In genomic region chr10:58993480-58994221, GRCh38 we compare ENCODE assay signal across 13 cellular contexts.
DNase-seq lines count a peak whose midpoint lies in the region; ATAC-seq, FAIRE-seq and TF ChIP-seq lines count a peak whose summit lies in the region.
"Had no signal": no experiment of that assay in that cellular context is flagged by ENCODE, and none has a peak within 500 bp of the region (broad histone marks: within the 10 kb centered on the region; RNA-seq: fewer than 3 reads in every experiment).

No MANE protein-coding gene starts in this region.

- H3K4me3 ChIP-seq in astrocyte (ENCODE audit: insufficient read depth, low read depth, low read length): no peak overlapping the region
- H3K4me3 ChIP-seq: lung had no signal

- FAIRE-seq in astrocyte (lab: Jason Lieb, UNC) (peak; percentile 5), D721Med (lab: Jason Lieb, UNC) (no peak)

- no peaks in the 10 kb centered on the region for H3K79me2 ChIP-seq in astrocyte (ENCODE audit: insufficient read depth, low read length)

- no peak for TF ChIP-seq CTCF in astrocyte (IDR thresholded peaks at IDR 0.05; ENCODE audit: insufficient read depth, low read depth, low read length)
- TF ChIP-seq CTCF in D721Med (IDR thresholded peaks at IDR 0.05; ENCODE audit: insufficient read depth, missing control alignments): no peak

- no peak overlapping the region for H3K27ac ChIP-seq in astrocyte (ENCODE audit: low read depth, low read length)
- H3K27ac ChIP-seq in temporal lobe (ENCODE audit: low read depth, low read length): peak overlapping the region; percentile 99

- ATAC-seq in GM18873 (IDR thresholded peaks at IDR 0.05; ENCODE audit: low FRiP score, unreplicated experiment): peak; percentile 76
- peak; percentile 81 for ATAC-seq in HG02763 (IDR thresholded peaks at IDR 0.05; ENCODE audit: unreplicated experiment)
- ATAC-seq: HCT116, SK-N-SH treated with all-trans-retinoic acid at 6 μM for 48 hours had no signal

- H3K36me3 ChIP-seq in astrocyte (ENCODE audit: insufficient read depth, low read length): no peaks in the 10 kb centered on the region

- no peak overlapping the region for H3K27ac Mint-ChIP-seq in astrocyte (ENCODE audit: unreplicated experiment)

- H3K4me1 Mint-ChIP-seq in astrocyte (ENCODE audit: low read depth, unreplicated experiment): no peaks in the 10 kb centered on the region

- H3K36me3 Mint-ChIP-seq in astrocyte (ENCODE audit: low read depth, unreplicated experiment): peaks cover 3% of the 10 kb centered on the region

- no peak overlapping the region for H3K9ac ChIP-seq in astrocyte (ENCODE audit: low read length)

- DNase-seq in astrocyte (ENCODE audit: low read depth) (no peak), NCI-H774 (lab: John Stamatoyannopoulos, UW) (no peak), D721Med (ENCODE audit: insufficient read length, low spot score) (no peak)
- DNase-seq in activated CD4-positive, alpha-beta T cell treated with anti-CD3 and anti-CD28 coated beads for 48 hours: no peak
- DNase-seq: amniotic stem cell, IMR-90, NCI-H345 had no signal

- no peaks in the 10 kb centered on the region for H3K27me3 ChIP-seq in astrocyte (ENCODE audit: insufficient read depth, low read length)

- H3K9me3 ChIP-seq in astrocyte (ENCODE audit: insufficient read depth, low read depth, low read length): no peaks in the 10 kb centered on the region

- H2AFZ ChIP-seq in astrocyte (ENCODE audit: low read depth, low read length): no peak overlapping the region

- no peak overlapping the region for H3K4me2 ChIP-seq in astrocyte (ENCODE audit: low read length)

- H3K4me3 Mint-ChIP-seq in astrocyte (ENCODE audit: unreplicated experiment): no peak overlapping the region

- H3K9me3 Mint-ChIP-seq in astrocyte (ENCODE audit: unreplicated experiment): peaks cover 6% of the 10 kb centered on the region

- H3K4me1 ChIP-seq in astrocyte (ENCODE audit: insufficient read depth, low read length): no peaks in the 10 kb centered on the region

- peaks cover 3% of the 10 kb centered on the region for H3K27me3 Mint-ChIP-seq in astrocyte (ENCODE audit: low read depth, unreplicated experiment)

- H4K20me1 ChIP-seq in astrocyte (ENCODE audit: insufficient read depth, low read length): no peaks in the 10 kb centered on the region
